ENCODE assay signal across 1 cellular context in the genomic region with DNA sequence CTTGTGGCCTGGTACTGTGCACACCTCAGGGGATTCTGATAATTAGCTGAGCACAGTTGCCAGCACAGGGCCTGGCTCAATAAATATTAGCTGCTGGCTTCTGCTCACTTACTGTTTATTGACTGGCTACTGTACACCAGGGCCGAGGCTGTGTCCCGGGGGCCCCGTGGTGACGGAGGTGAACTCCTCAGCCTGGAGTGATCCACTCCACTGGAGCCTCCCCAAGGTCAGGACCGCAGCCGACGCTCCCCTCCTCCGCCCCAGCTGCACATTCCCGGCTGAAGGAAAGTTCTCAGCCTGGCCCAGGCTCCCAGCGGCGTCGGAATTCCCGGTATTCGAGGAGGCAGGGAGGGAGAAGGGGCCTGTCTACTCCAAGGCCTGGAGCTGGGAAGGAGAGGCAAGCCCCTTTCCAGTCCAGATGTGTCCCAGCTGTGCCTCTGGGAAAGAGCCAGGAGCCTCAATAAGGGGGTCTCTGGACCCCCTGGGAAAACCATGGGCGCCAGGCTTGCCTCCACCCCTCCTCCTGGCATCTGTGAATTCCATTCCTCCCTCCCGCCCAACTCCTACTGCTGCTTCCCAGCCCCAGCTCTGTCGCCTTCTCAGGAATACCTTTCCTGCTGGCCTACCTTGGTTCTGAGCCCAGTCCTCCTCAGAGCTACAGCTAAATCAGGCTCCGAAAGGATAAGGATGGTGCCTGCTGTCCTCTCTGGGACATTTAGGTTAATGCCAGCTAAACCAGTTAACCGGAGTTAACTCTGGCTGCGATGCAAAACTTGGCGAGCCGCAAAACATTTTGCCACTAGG.
TF ChIP-seq lines count a peak whose summit lies in the region.

No MANE protein-coding gene starts in this region.

TF ChIP-seq in HepG2, 621 proteins besides CTCF, POLR2A, EP300 and RAD21 (continued from another document and continues in another):
- TF ChIP-seq, protein P1, sequence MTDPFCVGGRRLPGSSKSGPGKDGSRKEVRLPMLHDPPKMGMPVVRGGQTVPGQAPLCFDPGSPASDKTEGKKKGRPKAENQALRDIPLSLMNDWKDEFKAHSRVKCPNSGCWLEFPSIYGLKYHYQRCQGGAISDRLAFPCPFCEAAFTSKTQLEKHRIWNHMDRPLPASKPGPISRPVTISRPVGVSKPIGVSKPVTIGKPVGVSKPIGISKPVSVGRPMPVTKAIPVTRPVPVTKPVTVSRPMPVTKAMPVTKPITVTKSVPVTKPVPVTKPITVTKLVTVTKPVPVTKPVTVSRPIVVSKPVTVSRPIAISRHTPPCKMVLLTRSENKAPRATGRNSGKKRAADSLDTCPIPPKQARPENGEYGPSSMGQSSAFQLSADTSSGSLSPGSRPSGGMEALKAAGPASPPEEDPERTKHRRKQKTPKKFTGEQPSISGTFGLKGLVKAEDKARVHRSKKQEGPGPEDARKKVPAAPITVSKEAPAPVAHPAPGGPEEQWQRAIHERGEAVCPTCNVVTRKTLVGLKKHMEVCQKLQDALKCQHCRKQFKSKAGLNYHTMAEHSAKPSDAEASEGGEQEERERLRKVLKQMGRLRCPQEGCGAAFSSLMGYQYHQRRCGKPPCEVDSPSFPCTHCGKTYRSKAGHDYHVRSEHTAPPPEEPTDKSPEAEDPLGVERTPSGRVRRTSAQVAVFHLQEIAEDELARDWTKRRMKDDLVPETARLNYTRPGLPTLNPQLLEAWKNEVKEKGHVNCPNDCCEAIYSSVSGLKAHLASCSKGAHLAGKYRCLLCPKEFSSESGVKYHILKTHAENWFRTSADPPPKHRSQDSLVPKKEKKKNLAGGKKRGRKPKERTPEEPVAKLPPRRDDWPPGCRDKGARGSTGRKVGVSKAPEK (CRISPR knock-in tag; IDR thresholded peaks at IDR 0.05; ENCODE audit: borderline replicate concordance), result no peak
- TF ChIP-seq ZFP36 (IDR thresholded peaks at IDR 0.05; ENCODE audit: borderline replicate concordance, low read depth, low read length, partially characterized antibody) (no peak), CEBPB (IDR thresholded peaks at IDR 0.05; ENCODE audit: borderline replicate concordance, low read depth, low read length) (no peak), ZNF24 (IDR thresholded peaks at IDR 0.05) (no peak), KDM3A (CRISPR knock-in tag; IDR thresholded peaks at IDR 0.05; ENCODE audit: low read depth) (no peak), POLR2AphosphoS5 (IDR thresholded peaks at IDR 0.05; ENCODE audit: low read depth, low read length) (no peak), ARNT2 (CRISPR knock-in tag; IDR thresholded peaks at IDR 0.05; ENCODE audit: low read depth) (no peak), ATAD3A (CRISPR knock-in tag; IDR thresholded peaks at IDR 0.05) (no peak), GFI1 (CRISPR knock-in tag; IDR thresholded peaks at IDR 0.05; ENCODE audit: borderline replicate concordance) (0 out of 2 replicates have a peak, but pooled peaks have one; percentile 57), KLF12 (CRISPR knock-in tag; IDR thresholded peaks at IDR 0.05; ENCODE audit: borderline replicate concordance) (no peak), PCBP2 (optimal IDR thresholded peaks at IDR 0.05; ENCODE audit: low read depth, low read length, poor library complexity, severe bottlenecking) (no peak), CAMTA2 (CRISPR knock-in tag; IDR thresholded peaks at IDR 0.05; ENCODE audit: borderline replicate concordance) (no peak), ZC3H13 (CRISPR knock-in tag; IDR thresholded peaks at IDR 0.05) (no peak), ZNF12 (CRISPR knock-in tag; IDR thresholded peaks at IDR 0.05) (no peak), BRD4 (CRISPR knock-in tag; IDR thresholded peaks at IDR 0.05) (no peak), HNRNPL (IDR thresholded peaks at IDR 0.05; ENCODE audit: low read depth, low read length) (no peak), TBX3 (IDR thresholded peaks at IDR 0.05; ENCODE audit: borderline replicate concordance) (no peak), MIER2 (CRISPR knock-in tag; IDR thresholded peaks at IDR 0.05) (no peak), ZNF251 (CRISPR knock-in tag; IDR thresholded peaks at IDR 0.05) (no peak), SMAD1 (CRISPR knock-in tag; IDR thresholded peaks at IDR 0.05; ENCODE audit: borderline replicate concordance, low read depth) (no peak)
- TF ChIP-seq, protein P2, sequence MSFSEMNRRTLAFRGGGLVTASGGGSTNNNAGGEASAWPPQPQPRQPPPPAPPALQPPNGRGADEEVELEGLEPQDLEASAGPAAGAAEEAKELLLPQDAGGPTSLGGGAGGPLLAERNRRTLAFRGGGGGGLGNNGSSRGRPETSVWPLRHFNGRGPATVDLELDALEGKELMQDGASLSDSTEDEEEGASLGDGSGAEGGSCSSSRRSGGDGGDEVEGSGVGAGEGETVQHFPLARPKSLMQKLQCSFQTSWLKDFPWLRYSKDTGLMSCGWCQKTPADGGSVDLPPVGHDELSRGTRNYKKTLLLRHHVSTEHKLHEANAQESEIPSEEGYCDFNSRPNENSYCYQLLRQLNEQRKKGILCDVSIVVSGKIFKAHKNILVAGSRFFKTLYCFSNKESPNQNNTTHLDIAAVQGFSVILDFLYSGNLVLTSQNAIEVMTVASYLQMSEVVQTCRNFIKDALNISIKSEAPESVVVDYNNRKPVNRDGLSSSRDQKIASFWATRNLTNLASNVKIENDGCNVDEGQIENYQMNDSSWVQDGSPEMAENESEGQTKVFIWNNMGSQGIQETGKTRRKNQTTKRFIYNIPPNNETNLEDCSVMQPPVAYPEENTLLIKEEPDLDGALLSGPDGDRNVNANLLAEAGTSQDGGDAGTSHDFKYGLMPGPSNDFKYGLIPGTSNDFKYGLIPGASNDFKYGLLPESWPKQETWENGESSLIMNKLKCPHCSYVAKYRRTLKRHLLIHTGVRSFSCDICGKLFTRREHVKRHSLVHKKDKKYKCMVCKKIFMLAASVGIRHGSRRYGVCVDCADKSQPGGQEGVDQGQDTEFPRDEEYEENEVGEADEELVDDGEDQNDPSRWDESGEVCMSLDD (CRISPR knock-in tag; IDR thresholded peaks at IDR 0.05; ENCODE audit: borderline replicate concordance), result no peak
- TF ChIP-seq, protein P3, sequence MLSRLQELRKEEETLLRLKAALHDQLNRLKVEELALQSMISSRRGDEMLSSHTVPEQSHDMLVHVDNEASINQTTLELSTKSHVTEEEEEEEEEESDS (CRISPR knock-in tag; IDR thresholded peaks at IDR 0.05; ENCODE audit: borderline replicate concordance), result no peak
- TF ChIP-seq, protein P4, sequence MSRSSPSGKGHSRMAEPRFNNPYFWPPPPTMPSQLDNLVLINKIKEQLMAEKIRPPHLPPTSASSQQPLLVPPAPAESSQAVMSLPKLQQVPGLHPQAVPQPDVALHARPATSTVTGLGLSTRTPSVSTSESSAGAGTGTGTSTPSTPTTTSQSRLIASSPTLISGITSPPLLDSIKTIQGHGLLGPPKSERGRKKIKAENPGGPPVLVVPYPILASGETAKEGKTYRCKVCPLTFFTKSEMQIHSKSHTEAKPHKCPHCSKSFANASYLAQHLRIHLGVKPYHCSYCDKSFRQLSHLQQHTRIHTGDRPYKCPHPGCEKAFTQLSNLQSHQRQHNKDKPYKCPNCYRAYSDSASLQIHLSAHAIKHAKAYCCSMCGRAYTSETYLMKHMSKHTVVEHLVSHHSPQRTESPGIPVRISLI (CRISPR knock-in tag; IDR thresholded peaks at IDR 0.05; ENCODE audit: borderline replicate concordance), result no peak
- TF ChIP-seq, protein P5, sequence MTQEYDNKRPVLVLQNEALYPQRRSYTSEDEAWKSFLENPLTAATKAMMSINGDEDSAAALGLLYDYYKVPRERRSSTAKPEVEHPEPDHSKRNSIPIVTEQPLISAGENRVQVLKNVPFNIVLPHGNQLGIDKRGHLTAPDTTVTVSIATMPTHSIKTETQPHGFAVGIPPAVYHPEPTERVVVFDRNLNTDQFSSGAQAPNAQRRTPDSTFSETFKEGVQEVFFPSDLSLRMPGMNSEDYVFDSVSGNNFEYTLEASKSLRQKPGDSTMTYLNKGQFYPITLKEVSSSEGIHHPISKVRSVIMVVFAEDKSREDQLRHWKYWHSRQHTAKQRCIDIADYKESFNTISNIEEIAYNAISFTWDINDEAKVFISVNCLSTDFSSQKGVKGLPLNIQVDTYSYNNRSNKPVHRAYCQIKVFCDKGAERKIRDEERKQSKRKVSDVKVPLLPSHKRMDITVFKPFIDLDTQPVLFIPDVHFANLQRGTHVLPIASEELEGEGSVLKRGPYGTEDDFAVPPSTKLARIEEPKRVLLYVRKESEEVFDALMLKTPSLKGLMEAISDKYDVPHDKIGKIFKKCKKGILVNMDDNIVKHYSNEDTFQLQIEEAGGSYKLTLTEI (CRISPR knock-in tag; conservative IDR thresholded peaks at IDR 0.05), result no peak
- TF ChIP-seq, protein P6, sequence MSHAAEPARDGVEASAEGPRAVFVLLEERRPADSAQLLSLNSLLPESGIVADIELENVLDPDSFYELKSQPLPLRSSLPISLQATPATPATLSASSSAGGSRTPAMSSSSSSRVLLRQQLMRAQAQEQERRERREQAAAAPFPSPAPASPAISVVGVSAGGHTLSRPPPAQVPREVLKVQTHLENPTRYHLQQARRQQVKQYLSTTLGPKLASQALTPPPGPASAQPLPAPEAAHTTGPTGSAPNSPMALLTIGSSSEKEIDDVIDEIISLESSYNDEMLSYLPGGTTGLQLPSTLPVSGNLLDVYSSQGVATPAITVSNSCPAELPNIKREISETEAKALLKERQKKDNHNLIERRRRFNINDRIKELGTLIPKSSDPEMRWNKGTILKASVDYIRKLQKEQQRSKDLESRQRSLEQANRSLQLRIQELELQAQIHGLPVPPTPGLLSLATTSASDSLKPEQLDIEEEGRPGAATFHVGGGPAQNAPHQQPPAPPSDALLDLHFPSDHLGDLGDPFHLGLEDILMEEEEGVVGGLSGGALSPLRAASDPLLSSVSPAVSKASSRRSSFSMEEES (CRISPR knock-in tag; IDR thresholded peaks at IDR 0.05), result no peak
- TF ChIP-seq, protein P7, sequence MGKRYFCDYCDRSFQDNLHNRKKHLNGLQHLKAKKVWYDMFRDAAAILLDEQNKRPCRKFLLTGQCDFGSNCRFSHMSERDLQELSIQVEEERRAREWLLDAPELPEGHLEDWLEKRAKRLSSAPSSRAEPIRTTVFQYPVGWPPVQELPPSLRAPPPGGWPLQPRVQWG (CRISPR knock-in tag; IDR thresholded peaks at IDR 0.05; ENCODE audit: borderline replicate concordance, low read depth), result no peak
- TF ChIP-seq, protein P8, sequence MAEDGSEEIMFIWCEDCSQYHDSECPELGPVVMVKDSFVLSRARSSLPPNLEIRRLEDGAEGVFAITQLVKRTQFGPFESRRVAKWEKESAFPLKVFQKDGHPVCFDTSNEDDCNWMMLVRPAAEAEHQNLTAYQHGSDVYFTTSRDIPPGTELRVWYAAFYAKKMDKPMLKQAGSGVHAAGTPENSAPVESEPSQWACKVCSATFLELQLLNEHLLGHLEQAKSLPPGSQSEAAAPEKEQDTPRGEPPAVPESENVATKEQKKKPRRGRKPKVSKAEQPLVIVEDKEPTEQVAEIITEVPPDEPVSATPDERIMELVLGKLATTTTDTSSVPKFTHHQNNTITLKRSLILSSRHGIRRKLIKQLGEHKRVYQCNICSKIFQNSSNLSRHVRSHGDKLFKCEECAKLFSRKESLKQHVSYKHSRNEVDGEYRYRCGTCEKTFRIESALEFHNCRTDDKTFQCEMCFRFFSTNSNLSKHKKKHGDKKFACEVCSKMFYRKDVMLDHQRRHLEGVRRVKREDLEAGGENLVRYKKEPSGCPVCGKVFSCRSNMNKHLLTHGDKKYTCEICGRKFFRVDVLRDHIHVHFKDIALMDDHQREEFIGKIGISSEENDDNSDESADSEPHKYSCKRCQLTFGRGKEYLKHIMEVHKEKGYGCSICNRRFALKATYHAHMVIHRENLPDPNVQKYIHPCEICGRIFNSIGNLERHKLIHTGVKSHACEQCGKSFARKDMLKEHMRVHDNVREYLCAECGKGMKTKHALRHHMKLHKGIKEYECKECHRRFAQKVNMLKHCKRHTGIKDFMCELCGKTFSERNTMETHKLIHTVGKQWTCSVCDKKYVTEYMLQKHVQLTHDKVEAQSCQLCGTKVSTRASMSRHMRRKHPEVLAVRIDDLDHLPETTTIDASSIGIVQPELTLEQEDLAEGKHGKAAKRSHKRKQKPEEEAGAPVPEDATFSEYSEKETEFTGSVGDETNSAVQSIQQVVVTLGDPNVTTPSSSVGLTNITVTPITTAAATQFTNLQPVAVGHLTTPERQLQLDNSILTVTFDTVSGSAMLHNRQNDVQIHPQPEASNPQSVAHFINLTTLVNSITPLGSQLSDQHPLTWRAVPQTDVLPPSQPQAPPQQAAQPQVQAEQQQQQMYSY (CRISPR knock-in tag; IDR thresholded peaks at IDR 0.05), result peak; percentile 55; the same call in 1 of the 2 replicates
- TF ChIP-seq, protein P9, sequence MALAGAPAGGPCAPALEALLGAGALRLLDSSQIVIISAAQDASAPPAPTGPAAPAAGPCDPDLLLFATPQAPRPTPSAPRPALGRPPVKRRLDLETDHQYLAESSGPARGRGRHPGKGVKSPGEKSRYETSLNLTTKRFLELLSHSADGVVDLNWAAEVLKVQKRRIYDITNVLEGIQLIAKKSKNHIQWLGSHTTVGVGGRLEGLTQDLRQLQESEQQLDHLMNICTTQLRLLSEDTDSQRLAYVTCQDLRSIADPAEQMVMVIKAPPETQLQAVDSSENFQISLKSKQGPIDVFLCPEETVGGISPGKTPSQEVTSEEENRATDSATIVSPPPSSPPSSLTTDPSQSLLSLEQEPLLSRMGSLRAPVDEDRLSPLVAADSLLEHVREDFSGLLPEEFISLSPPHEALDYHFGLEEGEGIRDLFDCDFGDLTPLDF (CRISPR knock-in tag; IDR thresholded peaks at IDR 0.05), result no peak
- TF ChIP-seq, protein P10, sequence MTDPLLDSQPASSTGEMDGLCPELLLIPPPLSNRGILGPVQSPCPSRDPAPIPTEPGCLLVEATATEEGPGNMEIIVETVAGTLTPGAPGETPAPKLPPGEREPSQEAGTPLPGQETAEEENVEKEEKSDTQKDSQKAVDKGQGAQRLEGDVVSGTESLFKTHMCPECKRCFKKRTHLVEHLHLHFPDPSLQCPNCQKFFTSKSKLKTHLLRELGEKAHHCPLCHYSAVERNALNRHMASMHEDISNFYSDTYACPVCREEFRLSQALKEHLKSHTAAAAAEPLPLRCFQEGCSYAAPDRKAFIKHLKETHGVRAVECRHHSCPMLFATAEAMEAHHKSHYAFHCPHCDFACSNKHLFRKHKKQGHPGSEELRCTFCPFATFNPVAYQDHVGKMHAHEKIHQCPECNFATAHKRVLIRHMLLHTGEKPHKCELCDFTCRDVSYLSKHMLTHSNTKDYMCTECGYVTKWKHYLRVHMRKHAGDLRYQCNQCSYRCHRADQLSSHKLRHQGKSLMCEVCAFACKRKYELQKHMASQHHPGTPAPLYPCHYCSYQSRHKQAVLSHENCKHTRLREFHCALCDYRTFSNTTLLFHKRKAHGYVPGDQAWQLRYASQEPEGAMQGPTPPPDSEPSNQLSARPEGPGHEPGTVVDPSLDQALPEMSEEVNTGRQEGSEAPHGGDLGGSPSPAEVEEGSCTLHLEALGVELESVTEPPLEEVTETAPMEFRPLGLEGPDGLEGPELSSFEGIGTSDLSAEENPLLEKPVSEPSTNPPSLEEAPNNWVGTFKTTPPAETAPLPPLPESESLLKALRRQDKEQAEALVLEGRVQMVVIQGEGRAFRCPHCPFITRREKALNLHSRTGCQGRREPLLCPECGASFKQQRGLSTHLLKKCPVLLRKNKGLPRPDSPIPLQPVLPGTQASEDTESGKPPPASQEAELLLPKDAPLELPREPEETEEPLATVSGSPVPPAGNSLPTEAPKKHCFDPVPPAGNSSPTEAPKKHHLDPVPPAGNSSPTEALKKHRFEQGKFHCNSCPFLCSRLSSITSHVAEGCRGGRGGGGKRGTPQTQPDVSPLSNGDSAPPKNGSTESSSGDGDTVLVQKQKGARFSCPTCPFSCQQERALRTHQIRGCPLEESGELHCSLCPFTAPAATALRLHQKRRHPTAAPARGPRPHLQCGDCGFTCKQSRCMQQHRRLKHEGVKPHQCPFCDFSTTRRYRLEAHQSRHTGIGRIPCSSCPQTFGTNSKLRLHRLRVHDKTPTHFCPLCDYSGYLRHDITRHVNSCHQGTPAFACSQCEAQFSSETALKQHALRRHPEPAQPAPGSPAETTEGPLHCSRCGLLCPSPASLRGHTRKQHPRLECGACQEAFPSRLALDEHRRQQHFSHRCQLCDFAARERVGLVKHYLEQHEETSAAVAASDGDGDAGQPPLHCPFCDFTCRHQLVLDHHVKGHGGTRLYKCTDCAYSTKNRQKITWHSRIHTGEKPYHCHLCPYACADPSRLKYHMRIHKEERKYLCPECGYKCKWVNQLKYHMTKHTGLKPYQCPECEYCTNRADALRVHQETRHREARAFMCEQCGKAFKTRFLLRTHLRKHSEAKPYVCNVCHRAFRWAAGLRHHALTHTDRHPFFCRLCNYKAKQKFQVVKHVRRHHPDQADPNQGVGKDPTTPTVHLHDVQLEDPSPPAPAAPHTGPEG (CRISPR knock-in tag; IDR thresholded peaks at IDR 0.05), result no peak
